Comparison of ENCODE assay signal across 31 cellular contexts in genomic region chr4:43351970-43352806, GRCh38.
"Had no signal": no experiment of that assay in that cellular context is flagged by ENCODE, and none has a peak within 500 bp of the region (broad histone marks: within the 10 kb centered on the region; RNA-seq: fewer than 3 reads in every experiment).

No MANE protein-coding gene starts in this region.

- H3K4me3 ChIP-seq: MG63, SJCRH30, SK-N-MC had no signal

- H3K4me1 ChIP-seq: SJCRH30 had no signal

- H3K36me3 ChIP-seq: MG63, SJCRH30, WERI-Rb-1 had no signal

- ATAC-seq: activated CD8-positive, alpha-beta memory T cell treated with anti-CD3 and anti-CD28 coated beads, Interleukin-2, amount 10 ng/mL, durations not matched to agents 7 days and 5 days had no signal

- DNase-seq: activated CD4-positive, alpha-beta memory T cell treated with anti-CD3 and anti-CD28 coated beads, Interleukin-2, amount 10 ng/mL, durations not matched to agents 7 days and 5 days; activated CD4-positive, alpha-beta T cell treated with anti-CD3 and anti-CD28 coated beads for 1 hour; activated CD4-positive, alpha-beta T cell treated with anti-CD3 and anti-CD28 coated beads for 48 hours; activated CD4-positive, CD25-positive, alpha-beta regulatory T cell; activated CD8-positive, alpha-beta memory T cell treated with anti-CD3 and anti-CD28 coated beads for 24 hours; activated CD8-positive, alpha-beta memory T cell treated with anti-CD3 and anti-CD28 coated beads, Interleukin-2, amount 10 ng/mL, durations not matched to agents 7 days and 5 days; activated CD8-positive, alpha-beta memory T cell treated with anti-CD3 and anti-CD28 coated beads, Interleukin-2, amount 50 U/mL, for 48 hours; activated effector memory CD4-positive, alpha-beta T cell treated with anti-CD3 and anti-CD28 coated beads, Interleukin-2, amount 50 U/mL, for 16 hours; activated naive CD4-positive, alpha-beta T cell; activated naive CD4-positive, alpha-beta T cell treated with anti-CD3 and anti-CD28 coated beads, Interleukin-2, amount 50 U/mL, for 16 hours; activated naive CD8-positive, alpha-beta T cell treated with anti-CD3 and anti-CD28 coated beads for 36 hours; activated T-cell treated with anti-CD3 and anti-CD28 coated beads, Interleukin-2, amount 50 U/mL, for 48 hours; amniotic stem cell; aorta; Karpas-422; KBM-7; MG63; NCI-H1048; NCI-H1105 treated with DMSO at 0.1 percent for 48 hours; NCI-H1436; NCI-H1694; NCI-H1930; NCI-H345; NCI-H526; NCI-H748 treated with DMSO at 0.1 percent for 48 hours; NK-92 treated with Interleukin-12 subunit alpha and Interleukin-12 subunit beta, amount 100 ng/mL, for 24 hours; SHP77; SJCRH30; T1000; WERI-Rb-1 had no signal

- H3K9me3 ChIP-seq: MG63, SJCRH30 had no signal

- H3K27me3 ChIP-seq: MG63, SJCRH30 had no signal

- H3K27ac ChIP-seq: SJCRH30, SK-N-MC, WERI-Rb-1 had no signal
